ENCODE assay signal across 24 cellular contexts in genomic region chr11:47569646-47570045, GRCh38. TPM values are rescaled to one million over a fixed set of nuclear protein-coding genes. Genes with fewer than 3 reads are reported as not detected.
"Had no signal": no experiment of that assay in that cellular context is flagged by ENCODE, and none has a peak within 500 bp of the region (broad histone marks: within the 10 kb centered on the region; RNA-seq: fewer than 3 reads in every experiment).

No MANE protein-coding gene starts in this region.

- DNase-seq: effector CD4-positive, alpha-beta T cell; head of caudate nucleus; right lobe of liver; stimulated activated CD4-positive, alpha-beta T cell treated with anti-CD3 and anti-CD28 coated beads, Interleukin-2, amount 100 ng/mL, for 24 hours; stimulated activated CD4-positive, alpha-beta T cell treated with anti-CD3 and anti-CD28 coated beads, Interleukin-4, amount 100 ng/mL, for 24 hours; stimulated activated naive CD4-positive, alpha-beta T cell treated with Interleukin-2 at 50 U/mL for 16 hours; stomach; substantia nigra; upper lobe of left lung had no signal

- H3K9me3 ChIP-seq: right lobe of liver, stomach, thoracic aorta, tibial nerve, upper lobe of left lung had no signal

- H3K4me1 ChIP-seq: neural progenitor cell, parathyroid adenoma had no signal

- H3K27ac ChIP-seq: neural progenitor cell, parathyroid adenoma, right lobe of liver, stomach, thoracic aorta, tibial nerve had no signal

- ATAC-seq: natural killer cell treated with Interleukin-12 subunit alpha and Interleukin-12 subunit beta and Interleukin-15 and Interleukin-18, amount 100 ng/mL, for 72 hours; right lobe of liver; stimulated activated effector memory CD8-positive, alpha-beta T cell treated with anti-CD3 and anti-CD28 coated beads, Interleukin-12 subunit alpha, Interleukin-12 subunit beta, amount 100 ng/mL, for 72 hours had no signal

- H3K27me3 ChIP-seq: dorsolateral prefrontal cortex, neural progenitor cell, right lobe of liver, stomach, tibial nerve, upper lobe of left lung had no signal

- H3K4me3 ChIP-seq: dorsolateral prefrontal cortex, lung, neural progenitor cell, right lobe of liver, smooth muscle cell, stomach, thoracic aorta, tibial nerve, upper lobe of left lung had no signal

RNA-seq across cellular contexts. Expression of gene FAM180B, which starts 16.8 kb away (rescaled TPM):
- total RNA-seq: fibroblast of villous mesenchyme, frontal cortex, liver, mononuclear cell, osteoblast, right lobe of liver, smooth muscle cell had no signal
- polyA plus RNA-seq: keratinocyte, liver, smooth muscle cell, stomach had no signal
